Comparison of ENCODE assay signal across 9 cellular contexts in genomic region chr1:83882906-83883305, GRCh38.
A peak's percentile ranks its signal among the peaks of the same experiment; 100 is the strongest.
DNase-seq lines count a peak whose midpoint lies in the region; ATAC-seq, FAIRE-seq and TF ChIP-seq lines count a peak whose summit lies in the region.
"Had no signal": no experiment of that assay in that cellular context is flagged by ENCODE, and none has a peak within 500 bp of the region (broad histone marks: within the 10 kb centered on the region; RNA-seq: fewer than 3 reads in every experiment).

No MANE protein-coding gene starts in this region.

- no peak overlapping the region for H3K4me2 ChIP-seq in hepatocyte

- H4K20me1 ChIP-seq in hepatocyte (ENCODE audit: insufficient read depth, poor library complexity, severe bottlenecking) = no peaks in the 10 kb centered on the region

- H3K27me3 ChIP-seq in hepatocyte = no peaks in the 10 kb centered on the region
- H3K27me3 ChIP-seq: neutrophil had no signal

- no peaks in the 10 kb centered on the region for H3K9me2 ChIP-seq in hepatocyte (replicated peaks; ENCODE audit: insufficient read depth)

- H3K9me3 ChIP-seq in hepatocyte (ENCODE audit: low read depth) = no peaks in the 10 kb centered on the region
- H3K9me3 ChIP-seq: neutrophil had no signal

- peak; percentile 48 for DNase-seq in CD1c-positive myeloid dendritic cell (ENCODE audit: extremely low spot score)
- DNase-seq in RCC 7860 (ENCODE audit: low spot score) = peak; percentile 19
- peak; percentile 30 for DNase-seq in hepatocyte (ENCODE audit: low spot score)
- DNase-seq in C1 segment of cervical spinal cord (lab: John Stamatoyannopoulos, UW) = no peak
- no peak for DNase-seq in HK-2 (ENCODE audit: unreplicated experiment)
- DNase-seq in DMS79 treated with DMSO at 0.1 percent for 48 hours (lab: John Stamatoyannopoulos, UW) = no peak

- H2AFZ ChIP-seq in hepatocyte = no peak overlapping the region

- no peak for FAIRE-seq in RCC 7860 (lab: Jason Lieb, UNC)

- ATAC-seq in HG02798 (IDR thresholded peaks at IDR 0.05; ENCODE audit: poor library complexity, unreplicated experiment) = peak; percentile 61
- ATAC-seq in HG02763 (IDR thresholded peaks at IDR 0.05; ENCODE audit: unreplicated experiment) = no peak

- H3K4me3 ChIP-seq in hepatocyte = no peak overlapping the region

- no peak overlapping the region for H3K27ac ChIP-seq in hepatocyte
- H3K27ac ChIP-seq: neutrophil had no signal

- H3K36me3 ChIP-seq in hepatocyte (replicated peaks; ENCODE audit: insufficient read depth, low read depth) = no peaks in the 10 kb centered on the region
- H3K36me3 ChIP-seq: neutrophil had no signal

- no peaks in the 10 kb centered on the region for H3K79me2 ChIP-seq in hepatocyte

- H3K4me1 ChIP-seq in hepatocyte (ENCODE audit: insufficient read depth) = no peaks in the 10 kb centered on the region

- peak; percentile 20 for TF ChIP-seq CTCF in hepatocyte (IDR thresholded peaks at IDR 0.05; ENCODE audit: poor library complexity)

- WGBS in hepatocyte (ENCODE audit: low lambda C conversion rate, missing lambda C conversion rate) = 41% methylated on average over 2 of the region's 2 CpGs

Comparison
In these comparisons a context has a peak if more than half of its experiments do, and no peak if none do; other contexts are left out.
1. DNase-seq: peak in CD1c-positive myeloid dendritic cell (single experiment), RCC 7860 (single experiment) and hepatocyte (single experiment); none in C1 segment of cervical spinal cord (0 of 14), HK-2 (single experiment) and DMS79 treated with DMSO at 0.1 percent for 48 hours (single experiment).